15 cellular contexts compared by ENCODE assay signal in the genomic region with DNA sequence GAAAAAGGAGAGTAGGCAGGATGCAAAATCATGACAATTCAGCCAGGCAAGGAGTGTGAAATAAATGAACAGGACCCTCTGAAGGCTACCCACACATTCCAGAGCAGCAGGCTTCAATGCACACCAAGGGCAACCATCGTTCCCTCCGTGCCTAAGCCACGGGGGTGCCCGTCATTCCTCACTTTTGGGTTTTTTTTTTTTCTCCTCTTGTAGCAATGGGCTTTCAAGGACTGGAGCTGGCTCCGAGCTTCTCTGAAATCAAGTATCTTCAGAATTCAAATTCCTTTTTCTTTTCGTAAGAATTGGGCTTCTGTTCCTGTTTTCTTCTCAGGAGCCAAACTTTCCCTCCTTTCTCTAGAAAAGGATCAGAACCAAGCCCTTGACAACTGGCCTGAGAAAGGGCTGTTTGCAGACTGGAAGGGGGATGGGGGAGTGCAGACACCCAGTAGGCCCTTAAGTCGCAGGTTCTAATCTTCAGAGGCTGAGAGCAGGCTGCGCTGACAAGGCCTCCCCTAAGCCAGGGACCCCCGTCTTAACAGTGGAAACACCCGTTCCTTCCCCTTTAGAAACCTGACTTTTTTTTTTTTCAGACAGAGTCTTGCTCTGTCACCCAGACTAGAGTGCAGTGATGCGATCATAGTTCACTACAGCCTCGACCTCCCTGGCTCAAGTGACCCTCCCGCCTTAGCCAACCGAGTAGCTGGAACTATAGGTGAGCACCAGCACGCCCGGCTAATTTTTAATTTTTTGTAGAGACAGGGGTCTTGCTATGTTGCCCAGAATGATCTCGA. TPM values are rescaled to one million over a fixed set of nuclear protein-coding genes. Genes with fewer than 3 reads are reported as not detected.
A peak's percentile ranks its signal among the peaks of the same experiment; 100 is the strongest.
DNase-seq lines count a peak whose midpoint lies in the region; ATAC-seq, FAIRE-seq and TF ChIP-seq lines count a peak whose summit lies in the region.
"Had no signal": no experiment of that assay in that cellular context is flagged by ENCODE, and none has a peak within 500 bp of the region (broad histone marks: within the 10 kb centered on the region; RNA-seq: fewer than 3 reads in every experiment).

No MANE protein-coding gene starts in this region.

- no peaks in the 10 kb centered on the region for H3K9me3 ChIP-seq in Peyer's patch
- H3K9me3 ChIP-seq in mammary epithelial cell (replicated peaks; ENCODE audit: insufficient read depth, low read length) = no peaks in the 10 kb centered on the region
- H3K9me3 ChIP-seq in lower lobe of right lung = no peaks in the 10 kb centered on the region
- H3K9me3 ChIP-seq in subcutaneous abdominal adipose tissue (ENCODE audit: control insufficient read depth in 5 of 5, low read length in 5 of 5) = peaks cover 0 to 3% (median 0%) of the 10 kb centered on the region in 5 donors
- peaks cover 4% of the 10 kb centered on the region for H3K9me3 ChIP-seq in trophoblast cell (ENCODE audit: insufficient read depth, low read depth, low read length)

- H2BK12ac ChIP-seq in trophoblast cell (ENCODE audit: low read length) = no peak overlapping the region

- H2AFZ ChIP-seq in mammary epithelial cell (ENCODE audit: low read depth, low read length) (no peak overlapping the region), trophoblast cell (ENCODE audit: insufficient read depth, low read length, poor library complexity) (no peak overlapping the region)

- 74% methylated on average over 17 of the region's 17 CpGs for WGBS in mammary epithelial cell (ENCODE audit: low coverage, missing lambda C conversion rate)
- WGBS in trophoblast cell (ENCODE audit: extremely low coverage, insufficient coverage, insufficient read length) = no CpG with 5 or more reads among the region's 17 CpGs

- H3K18ac ChIP-seq in trophoblast cell (ENCODE audit: low read length) = no peak overlapping the region

- H4K12ac ChIP-seq in trophoblast cell (ENCODE audit: low read depth, low read length) = no peak overlapping the region

- H3K36me3 ChIP-seq in Peyer's patch (no peaks in the 10 kb centered on the region), mammary epithelial cell (ENCODE audit: insufficient read depth, low read length) (no peaks in the 10 kb centered on the region), lower lobe of right lung (no peaks in the 10 kb centered on the region), subcutaneous abdominal adipose tissue (ENCODE audit: control insufficient read depth in 5 of 5, insufficient read depth in 5 of 5, low read length in 5 of 5) (no peaks in the 10 kb centered on the region), trophoblast cell (ENCODE audit: control insufficient read depth in 1 of 2, insufficient read depth in 2 of 2, low read length in 2 of 2) (no peaks in the 10 kb centered on the region)

- H3K79me1 ChIP-seq in trophoblast cell (ENCODE audit: low read length) = peaks cover 7% of the 10 kb centered on the region

- no peak overlapping the region for H3K14ac ChIP-seq in trophoblast cell (ENCODE audit: low read length)

- no peak overlapping the region for H2BK5ac ChIP-seq in trophoblast cell (ENCODE audit: low read depth, low read length, poor library complexity)

- no peak overlapping the region for H2BK120ac ChIP-seq in trophoblast cell (ENCODE audit: insufficient read depth, low read length, poor library complexity)

- H3K27me3 ChIP-seq in Peyer's patch = no peaks in the 10 kb centered on the region
- no peaks in the 10 kb centered on the region for H3K27me3 ChIP-seq in mammary epithelial cell (ENCODE audit: insufficient read depth, low read length)
- H3K27me3 ChIP-seq in lower lobe of right lung (ENCODE audit: low read depth) = no peaks in the 10 kb centered on the region
- H3K27me3 ChIP-seq in subcutaneous abdominal adipose tissue (ENCODE audit: control insufficient read depth in 5 of 5, insufficient read depth in 4 of 5, low read length in 5 of 5) = no peaks in the 10 kb centered on the region
- no peaks in the 10 kb centered on the region for H3K27me3 ChIP-seq in trophoblast cell (ENCODE audit: insufficient read depth, low read length)

- no peak for ATAC-seq in lower lobe of right lung

- dilution Hi-C loops in mammary epithelial cell (cut with HindIII; ENCODE audit: low sequenced_read_pairs) = no loop called here

- H3K4me1 ChIP-seq in Peyer's patch (peaks cover 0 to 66% (median 12%) of the 10 kb centered on the region in 4 donors), mammary epithelial cell (ENCODE audit: insufficient read depth, low read length) (peaks cover 66% of the 10 kb centered on the region), lower lobe of right lung (peaks cover 79% of the 10 kb centered on the region), subcutaneous abdominal adipose tissue (ENCODE audit: control insufficient read depth in 5 of 5, insufficient read depth in 5 of 5, low read length in 5 of 5) (peaks cover 28 to 82% (median 74%) of the 10 kb centered on the region in 5 donors), trophoblast cell (ENCODE audit: control insufficient read depth in 1 of 2, insufficient read depth in 2 of 2, low read length in 2 of 2) (peaks cover 16 to 27% of the 10 kb centered on the region in 2 experiments)

- in situ Hi-C loops in mammary epithelial cell (cut with MboI; ENCODE audit: low sequenced_read_pairs in 2 of 2) = loop anchor here in 1 of 2 donors (5.0 kb wide), 1 partner anchor 49 kb away; no protein-coding TSS in a partner anchor

- H4K8ac ChIP-seq in trophoblast cell (ENCODE audit: low read depth, low read length) = no peak overlapping the region

- H3K9ac ChIP-seq in mammary epithelial cell (ENCODE audit: insufficient read depth, low read length) (peak overlapping the region; percentile 80), subcutaneous abdominal adipose tissue (ENCODE audit: low read length in 5 of 5) (peak overlapping the region in 2 of 5 donors; percentile 11 to 60), trophoblast cell (ENCODE audit: low read length) (no peak overlapping the region)

- no peak for FAIRE-seq in GM12892 (lab: Jason Lieb, UNC)
- FAIRE-seq: bronchial epithelial cell had no signal

- no peak overlapping the region for H3K4ac ChIP-seq in trophoblast cell (ENCODE audit: low read depth, low read length)

- H2AK5ac ChIP-seq in trophoblast cell (ENCODE audit: low read length) = no peak overlapping the region

- H3K4me2 ChIP-seq in mammary epithelial cell (ENCODE audit: insufficient read depth, low read depth, low read length) (peak overlapping the region; percentile 63), trophoblast cell (ENCODE audit: low read length) (no peak overlapping the region)

- intact Hi-C loops in mammary epithelial cell (cut with micrococcal nuclease) = loop anchor here (10.0 kb wide), 1 partner anchor 806 kb away; no protein-coding TSS in a partner anchor
- intact Hi-C loops in lower lobe of right lung (cut with DNase I) = no loop called here

- H3K4me3 ChIP-seq in Peyer's patch = no peak overlapping the region
- no peak overlapping the region for H3K4me3 ChIP-seq in mammary epithelial cell (replicated peaks in 1 of 3; ENCODE audit: insufficient read depth in 1 of 3, low read depth in 2 of 3, low read length in 3 of 3)
- no peak overlapping the region for H3K4me3 ChIP-seq in lower lobe of right lung
- peak overlapping the region in 1 of 5 donors; percentile 6 for H3K4me3 ChIP-seq in subcutaneous abdominal adipose tissue (ENCODE audit: low read depth in 1 of 5, low read length in 5 of 5)
- no peak overlapping the region for H3K4me3 ChIP-seq in trophoblast cell (ENCODE audit: low read depth, low read length)

- DNase-seq in Peyer's patch (peak in 1 of 3 donors; percentile 27), mammary epithelial cell (no peak), lower lobe of right lung (no peak), trophoblast cell (no peak), glomerular visceral epithelial cell (ENCODE audit: extremely low spot score) (no peak), GM12892 (ENCODE audit: insufficient read length) (no peak), 8988T (no peak)
- DNase-seq: activated CD4-positive, CD25-positive, alpha-beta regulatory T cell treated with anti-CD3 and anti-CD28 coated beads, Interleukin-2, amount 50 U/mL, for 72 hours; CD4-positive, alpha-beta T cell; Kasumi-1; NCI-H1930; nephron progenitor cell; stimulated activated CD4-positive, alpha-beta T cell treated with anti-CD3 and anti-CD28 coated beads, Interleukin-15, amount 100 ng/mL, for 24 hours had no signal

- BruUV-seq in mammary epithelial cell (replicated peaks; lab: Mats Ljungman, UMichigan) = no TSS peak

- no peaks in the 10 kb centered on the region for H4K20me1 ChIP-seq in mammary epithelial cell (ENCODE audit: insufficient read depth, low read length)

- TF ChIP-seq POLR2A in Peyer's patch (IDR thresholded peaks at IDR 0.05) (no peak), GM12892 (IDR thresholded peaks at IDR 0.05; ENCODE audit: low read depth, low read length) (no peak)

- H3K23ac ChIP-seq in trophoblast cell (ENCODE audit: low read length) = no peak overlapping the region

- H4K91ac ChIP-seq in trophoblast cell (ENCODE audit: low read depth, low read length) = no peak overlapping the region

- H3K79me2 ChIP-seq in mammary epithelial cell (ENCODE audit: insufficient read depth, low read length) (peaks cover 44% of the 10 kb centered on the region), trophoblast cell (ENCODE audit: control insufficient read depth, insufficient read depth, low read length, poor library complexity) (no peaks in the 10 kb centered on the region)

- H3K27ac ChIP-seq in Peyer's patch (peak overlapping the region; percentile 65 to 92 (median 84)), mammary epithelial cell (ENCODE audit: insufficient read depth, low read depth, low read length) (peak overlapping the region; percentile 99), lower lobe of right lung (peak overlapping the region; percentile 94), subcutaneous abdominal adipose tissue (ENCODE audit: low read depth, low read length) (peak overlapping the region; percentile 97), trophoblast cell (ENCODE audit: low read depth, low read length) (no peak overlapping the region)

- CTCF ChIA-PET in mammary epithelial cell (lab: Charles Lee; ENCODE audit: low non-redundant PET) = no interaction called here

- no peak for TF ChIP-seq CTCF in Peyer's patch (IDR thresholded peaks at IDR 0.05)
- no peak for TF ChIP-seq CTCF in mammary epithelial cell (conservative IDR thresholded peaks at IDR 0.05 in 1 of 2, IDR thresholded peaks at IDR 0.05 in 1 of 2; ENCODE audit: extremely low read depth in 1 of 2, insufficient read depth in 1 of 2, low read depth in 1 of 2, low read length in 2 of 2)
- TF ChIP-seq CTCF in lower lobe of right lung (IDR thresholded peaks at IDR 0.05) = no peak

RNA-seq across cellular contexts. Expression of a gene that starts 51.7 kb away (rescaled TPM):
- total RNA-seq in Peyer's patch (10 to 100 TPM in 2 of 4 donors, 1 to 10 TPM in 2; 2.6 to 33.9 (median 10.3) TPM), mammary epithelial cell (10 to 100 TPM in 1 of 2 donors, 1 to 10 TPM in 1; 6.5 to 15.6 TPM), lower lobe of right lung (20.9 TPM)
- 8.2 TPM for polyA plus RNA-seq in mammary epithelial cell
- polyA minus RNA-seq in mammary epithelial cell = 48.1 TPM
- polyA plus RNA-seq in trophoblast cell (2013) = 2.4 and 2.9 TPM in 2 replicates
- polyA plus RNA-seq in GM12892 (2012; ENCODE audit: missing spikeins) = 1.8 TPM
